In genomic region chr7:12131122-12131521, GRCh38 we compare ENCODE assay signal across 26 cellular contexts.
A peak's percentile ranks its signal among the peaks of the same experiment; 100 is the strongest.
DNase-seq lines count a peak whose midpoint lies in the region; ATAC-seq and TF ChIP-seq lines count a peak whose summit lies in the region.
"Had no signal": no experiment of that assay in that cellular context is flagged by ENCODE, and none has a peak within 500 bp of the region (broad histone marks: within the 10 kb centered on the region; RNA-seq: fewer than 3 reads in every experiment).

No MANE protein-coding gene starts in this region.

- H3K79me1 ChIP-seq in mesenchymal stem cell (replicated peaks; ENCODE audit: low read length, poor library complexity, severe bottlenecking): no peaks in the 10 kb centered on the region

- H3K9me3 ChIP-seq in colonic mucosa (no peaks in the 10 kb centered on the region), mesenchymal stem cell (ENCODE audit: control insufficient read depth, low read length) (peaks cover 2% of the 10 kb centered on the region)
- H3K9me3 ChIP-seq: BE2C, MG63 had no signal

- peaks cover 11% of the 10 kb centered on the region for H3K9me3 Mint-ChIP-seq in activated naive CD8-positive, alpha-beta T cell treated with anti-CD3 and anti-CD28 coated beads, Interleukin-2, amount 10 ng/mL, durations not matched to agents 7 days and 5 days
- H3K9me3 Mint-ChIP-seq in activated naive CD8-positive, alpha-beta T cell treated with anti-CD3 and anti-CD28 coated beads for 36 hours: peaks cover 5% of the 10 kb centered on the region

- peak overlapping the region; percentile 33 for H3K4me3 Mint-ChIP-seq in activated naive CD8-positive, alpha-beta T cell treated with anti-CD3 and anti-CD28 coated beads, Interleukin-2, amount 10 ng/mL, durations not matched to agents 7 days and 5 days
- H3K4me3 Mint-ChIP-seq in activated naive CD8-positive, alpha-beta T cell treated with anti-CD3 and anti-CD28 coated beads for 36 hours: no peak overlapping the region
- H3K4me3 Mint-ChIP-seq: CD14-positive monocyte, H9 had no signal

- intact Hi-C loops in colonic mucosa (cut with DNase I) (no loop called here), posterior vena cava (cut with DNase I) (no loop called here)

- H3K4me2 ChIP-seq in mesenchymal stem cell (ENCODE audit: low read length, poor library complexity, severe bottlenecking): no peak overlapping the region

- no peak overlapping the region for H3K14ac ChIP-seq in mesenchymal stem cell (ENCODE audit: low read length in 2 of 2)

- H3K27ac ChIP-seq in colonic mucosa (peak overlapping the region; percentile 49), mesenchymal stem cell (ENCODE audit: low read length, poor library complexity, severe bottlenecking) (peak overlapping the region; percentile 35)
- H3K27ac ChIP-seq: 22Rv1, GM23248, SK-N-MC had no signal

- H3K4me3 ChIP-seq in colonic mucosa (no peak overlapping the region), mesenchymal stem cell (ENCODE audit: insufficient read depth in 1 of 2, low read depth in 1 of 2, low read length in 2 of 2) (no peak overlapping the region)
- H3K4me3 ChIP-seq: GM23248, K562, MG63, SK-N-MC had no signal

- no peaks in the 10 kb centered on the region for H3K4me1 ChIP-seq in colonic mucosa
- no peaks in the 10 kb centered on the region for H3K4me1 ChIP-seq in mesenchymal stem cell (ENCODE audit: control insufficient read depth, insufficient read depth, low read depth, low read length)

- no peak overlapping the region for H2AK5ac ChIP-seq in mesenchymal stem cell (ENCODE audit: low read length, severe bottlenecking)

- peak; percentile 39 for ATAC-seq in activated naive CD8-positive, alpha-beta T cell treated with anti-CD3 and anti-CD28 coated beads, Interleukin-2, amount 10 ng/mL, durations not matched to agents 7 days and 5 days (ENCODE audit: low read depth)
- ATAC-seq: K562 had no signal

- H3K36me3 ChIP-seq in colonic mucosa: no peaks in the 10 kb centered on the region
- no peaks in the 10 kb centered on the region for H3K36me3 ChIP-seq in mesenchymal stem cell (ENCODE audit: control insufficient read depth in 1 of 2, insufficient read depth in 2 of 2, low read depth in 1 of 2, low read length in 2 of 2)
- H3K36me3 ChIP-seq: BE2C, MG63 had no signal

- no peak overlapping the region for H3K23ac ChIP-seq in mesenchymal stem cell (ENCODE audit: low read length in 2 of 2)

- no peak for DNase-seq in activated naive CD8-positive, alpha-beta T cell treated with anti-CD3 and anti-CD28 coated beads, Interleukin-2, amount 10 ng/mL, durations not matched to agents 7 days and 5 days
- no peak for DNase-seq in activated naive CD8-positive, alpha-beta T cell treated with anti-CD3 and anti-CD28 coated beads for 36 hours
- DNase-seq in colonic mucosa (no peak), mesenchymal stem cell (no peak), posterior vena cava (ENCODE audit: low spot score) (no peak), cerebellum (ENCODE audit: low spot score) (no peak), GM10266 (ENCODE audit: extremely low spot score) (no peak), NCI-H1694 (lab: John Stamatoyannopoulos, UW) (no peak)
- DNase-seq: BE2C; CD8-positive, alpha-beta memory T cell; DMS 273 treated with DMSO at 0.1 percent for 48 hours; DMS79; EL; GM23248; H9; MG63; NCI-H1105 treated with DMSO at 0.1 percent for 48 hours; NCI-H146; NCI-H2029; NCI-H446 treated with DMSO at 0.1 percent for 48 hours; NCI-H526 treated with DMSO at 0.1 percent for 48 hours; SIG-M5 had no signal

- H3K27me3 ChIP-seq in colonic mucosa: no peaks in the 10 kb centered on the region
- no peaks in the 10 kb centered on the region for H3K27me3 ChIP-seq in mesenchymal stem cell (ENCODE audit: control insufficient read depth in 1 of 2, insufficient read depth in 1 of 2, low read length in 2 of 2)
- H3K27me3 ChIP-seq: BE2C, MG63 had no signal

- no peak overlapping the region for H3K18ac ChIP-seq in mesenchymal stem cell (ENCODE audit: low read depth in 1 of 2, low read length in 2 of 2)

- H3K36me3 Mint-ChIP-seq in activated naive CD8-positive, alpha-beta T cell treated with anti-CD3 and anti-CD28 coated beads, Interleukin-2, amount 10 ng/mL, durations not matched to agents 7 days and 5 days: peaks cover 5% of the 10 kb centered on the region
- peaks cover 3% of the 10 kb centered on the region for H3K36me3 Mint-ChIP-seq in activated naive CD8-positive, alpha-beta T cell treated with anti-CD3 and anti-CD28 coated beads for 36 hours
- H3K36me3 Mint-ChIP-seq: CD14-positive monocyte; CD8-positive, alpha-beta memory T cell had no signal

- POLR2A ChIA-PET in activated naive CD8-positive, alpha-beta T cell treated with anti-CD3 and anti-CD28 coated beads, Interleukin-2, amount 10 ng/mL, durations not matched to agents 7 days and 5 days (lab: Charles Lee): no interaction called here

- TF ChIP-seq CTCF in colonic mucosa (IDR thresholded peaks at IDR 0.05) (no peak), GM10266 (IDR thresholded peaks at IDR 0.05; ENCODE audit: control insufficient read depth, insufficient read depth, low read depth, missing control alignments) (no peak)

- no peak overlapping the region for H2BK5ac ChIP-seq in mesenchymal stem cell (ENCODE audit: low read depth, low read length, poor library complexity, severe bottlenecking)

- no peak overlapping the region for H4K8ac ChIP-seq in mesenchymal stem cell (ENCODE audit: low read length)

- peaks cover 12% of the 10 kb centered on the region for H3K4me1 Mint-ChIP-seq in activated naive CD8-positive, alpha-beta T cell treated with anti-CD3 and anti-CD28 coated beads, Interleukin-2, amount 10 ng/mL, durations not matched to agents 7 days and 5 days
- H3K4me1 Mint-ChIP-seq in activated naive CD8-positive, alpha-beta T cell treated with anti-CD3 and anti-CD28 coated beads for 36 hours: peaks cover 20% of the 10 kb centered on the region
- H3K4me1 Mint-ChIP-seq: CD14-positive monocyte had no signal

- H3K9ac ChIP-seq in colonic mucosa (ENCODE audit: low read depth in 2 of 2, low read length in 2 of 2): no peak overlapping the region
- H3K9ac ChIP-seq in mesenchymal stem cell (ENCODE audit: low read length): no peak overlapping the region
- H3K9ac ChIP-seq: GM23248 had no signal

- H2BK12ac ChIP-seq in mesenchymal stem cell (ENCODE audit: low read length in 2 of 2): no peak overlapping the region

- no peak overlapping the region for H2BK120ac ChIP-seq in mesenchymal stem cell (ENCODE audit: low read depth, low read length)

- H2BK15ac ChIP-seq in mesenchymal stem cell (ENCODE audit: low read depth, poor library complexity, severe bottlenecking): no peak overlapping the region

- no peak overlapping the region for H2AFZ ChIP-seq in mesenchymal stem cell (ENCODE audit: low read depth, low read length)
- H2AFZ ChIP-seq: GM23248 had no signal

- no peak overlapping the region for H3K4ac ChIP-seq in mesenchymal stem cell (ENCODE audit: low read depth in 1 of 2, low read length in 2 of 2)

- H3K27me3 Mint-ChIP-seq in activated naive CD8-positive, alpha-beta T cell treated with anti-CD3 and anti-CD28 coated beads, Interleukin-2, amount 10 ng/mL, durations not matched to agents 7 days and 5 days: no peaks in the 10 kb centered on the region
- no peaks in the 10 kb centered on the region for H3K27me3 Mint-ChIP-seq in activated naive CD8-positive, alpha-beta T cell treated with anti-CD3 and anti-CD28 coated beads for 36 hours

- peak overlapping the region; percentile 61 for H3K27ac Mint-ChIP-seq in activated naive CD8-positive, alpha-beta T cell treated with anti-CD3 and anti-CD28 coated beads, Interleukin-2, amount 10 ng/mL, durations not matched to agents 7 days and 5 days
- no peak overlapping the region for H3K27ac Mint-ChIP-seq in activated naive CD8-positive, alpha-beta T cell treated with anti-CD3 and anti-CD28 coated beads for 36 hours
- H3K27ac Mint-ChIP-seq: CD14-positive monocyte, H9 had no signal

- no peak overlapping the region for H4K91ac ChIP-seq in mesenchymal stem cell (ENCODE audit: low read length)
